ENCODE assay signal across 1 cellular context in the genomic region with DNA sequence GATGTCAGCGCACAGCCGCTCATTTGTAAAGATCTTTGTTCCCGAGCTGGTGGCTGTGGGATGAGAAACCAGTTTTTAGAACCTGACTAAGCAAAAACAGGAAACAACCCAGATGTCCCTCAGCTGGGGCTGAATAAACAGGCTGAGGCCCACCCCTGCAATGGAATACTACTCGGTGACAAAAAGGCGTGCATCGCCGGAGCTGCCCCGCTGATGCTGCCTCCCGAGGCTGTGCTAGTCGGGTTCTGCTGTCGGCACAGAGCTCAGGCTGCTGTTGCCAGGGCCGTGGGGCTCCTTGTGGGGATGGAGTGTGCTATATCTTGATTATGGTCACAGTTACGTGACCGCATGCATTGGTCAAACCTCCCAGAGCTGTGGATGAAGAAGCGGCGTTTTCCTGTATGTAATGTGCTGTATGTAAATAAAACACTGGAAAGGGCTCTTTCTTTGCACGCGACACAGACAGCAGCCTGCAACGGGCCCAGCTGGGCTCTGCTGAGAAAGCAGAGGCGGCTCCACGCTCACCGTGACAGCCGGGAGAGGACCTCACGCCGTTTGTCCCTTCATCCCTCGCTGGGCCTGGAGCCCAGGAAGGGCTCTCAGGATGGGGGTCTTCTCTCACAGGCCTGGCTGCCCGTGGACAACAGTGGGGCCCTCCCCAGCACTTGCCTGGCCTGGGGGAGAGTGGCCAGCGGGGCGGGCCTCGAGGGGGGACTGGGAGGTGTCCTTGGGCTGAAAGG.
TF ChIP-seq lines count a peak whose summit lies in the region.

No MANE protein-coding gene starts in this region.

TF ChIP-seq in K562, 482 proteins besides CTCF, POLR2A, EP300 and RAD21 (continued from another document):
- TF ChIP-seq ZNF592 (IDR thresholded peaks at IDR 0.05) = 0 out of 2 replicates have a peak, but pooled peaks have one; percentile 16
- TF ChIP-seq THRA (IDR thresholded peaks at IDR 0.05) = no peak
- no peak for TF ChIP-seq ARID1B (IDR thresholded peaks at IDR 0.05)
- no peak for TF ChIP-seq CCAR2 (IDR thresholded peaks at IDR 0.05; ENCODE audit: low read depth, low read length)
- TF ChIP-seq ZNF140 (CRISPR knock-in tag; IDR thresholded peaks at IDR 0.05) = no peak
- TF ChIP-seq, protein P1, sequence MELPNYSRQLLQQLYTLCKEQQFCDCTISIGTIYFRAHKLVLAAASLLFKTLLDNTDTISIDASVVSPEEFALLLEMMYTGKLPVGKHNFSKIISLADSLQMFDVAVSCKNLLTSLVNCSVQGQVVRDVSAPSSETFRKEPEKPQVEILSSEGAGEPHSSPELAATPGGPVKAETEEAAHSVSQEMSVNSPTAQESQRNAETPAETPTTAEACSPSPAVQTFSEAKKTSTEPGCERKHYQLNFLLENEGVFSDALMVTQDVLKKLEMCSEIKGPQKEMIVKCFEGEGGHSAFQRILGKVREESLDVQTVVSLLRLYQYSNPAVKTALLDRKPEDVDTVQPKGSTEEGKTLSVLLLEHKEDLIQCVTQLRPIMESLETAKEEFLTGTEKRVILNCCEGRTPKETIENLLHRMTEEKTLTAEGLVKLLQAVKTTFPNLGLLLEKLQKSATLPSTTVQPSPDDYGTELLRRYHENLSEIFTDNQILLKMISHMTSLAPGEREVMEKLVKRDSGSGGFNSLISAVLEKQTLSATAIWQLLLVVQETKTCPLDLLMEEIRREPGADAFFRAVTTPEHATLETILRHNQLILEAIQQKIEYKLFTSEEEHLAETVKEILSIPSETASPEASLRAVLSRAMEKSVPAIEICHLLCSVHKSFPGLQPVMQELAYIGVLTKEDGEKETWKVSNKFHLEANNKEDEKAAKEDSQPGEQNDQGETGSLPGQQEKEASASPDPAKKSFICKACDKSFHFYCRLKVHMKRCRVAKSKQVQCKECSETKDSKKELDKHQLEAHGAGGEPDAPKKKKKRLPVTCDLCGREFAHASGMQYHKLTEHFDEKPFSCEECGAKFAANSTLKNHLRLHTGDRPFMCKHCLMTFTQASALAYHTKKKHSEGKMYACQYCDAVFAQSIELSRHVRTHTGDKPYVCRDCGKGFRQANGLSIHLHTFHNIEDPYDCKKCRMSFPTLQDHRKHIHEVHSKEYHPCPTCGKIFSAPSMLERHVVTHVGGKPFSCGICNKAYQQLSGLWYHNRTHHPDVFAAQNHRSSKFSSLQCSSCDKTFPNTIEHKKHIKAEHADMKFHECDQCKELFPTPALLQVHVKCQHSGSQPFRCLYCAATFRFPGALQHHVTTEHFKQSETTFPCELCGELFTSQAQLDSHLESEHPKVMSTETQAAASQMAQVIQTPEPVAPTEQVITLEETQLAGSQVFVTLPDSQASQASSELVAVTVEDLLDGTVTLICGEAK (IDR thresholded peaks at IDR 0.05) = no peak
- TF ChIP-seq, protein P1 (CRISPR knock-in tag; IDR thresholded peaks at IDR 0.05) = no peak
- peak; percentile 63 for TF ChIP-seq NFE2 (IDR thresholded peaks at IDR 0.05; ENCODE audit: low read depth)
- no peak for TF ChIP-seq BRD4 (IDR thresholded peaks at IDR 0.05)
- TF ChIP-seq HMGN3 (IDR thresholded peaks at IDR 0.05; ENCODE audit: borderline replicate concordance, extremely low read depth, insufficient read length, low read depth, low read length) = no peak
- TF ChIP-seq SREBF2 (CRISPR knock-in tag; IDR thresholded peaks at IDR 0.05) = no peak
- TF ChIP-seq, protein P2, sequence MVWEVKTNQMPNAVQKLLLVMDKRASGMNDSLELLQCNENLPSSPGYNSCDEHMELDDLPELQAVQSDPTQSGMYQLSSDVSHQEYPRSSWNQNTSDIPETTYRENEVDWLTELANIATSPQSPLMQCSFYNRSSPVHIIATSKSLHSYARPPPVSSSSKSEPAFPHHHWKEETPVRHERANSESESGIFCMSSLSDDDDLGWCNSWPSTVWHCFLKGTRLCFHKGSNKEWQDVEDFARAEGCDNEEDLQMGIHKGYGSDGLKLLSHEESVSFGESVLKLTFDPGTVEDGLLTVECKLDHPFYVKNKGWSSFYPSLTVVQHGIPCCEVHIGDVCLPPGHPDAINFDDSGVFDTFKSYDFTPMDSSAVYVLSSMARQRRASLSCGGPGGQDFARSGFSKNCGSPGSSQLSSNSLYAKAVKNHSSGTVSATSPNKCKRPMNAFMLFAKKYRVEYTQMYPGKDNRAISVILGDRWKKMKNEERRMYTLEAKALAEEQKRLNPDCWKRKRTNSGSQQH (CRISPR knock-in tag; IDR thresholded peaks at IDR 0.05) = no peak
- no peak for TF ChIP-seq ESRRB (CRISPR knock-in tag; IDR thresholded peaks at IDR 0.05; ENCODE audit: borderline replicate concordance)
- TF ChIP-seq CREBBP (IDR thresholded peaks at IDR 0.05; ENCODE audit: low read depth, low read length) = no peak
- peak; percentile 81 for TF ChIP-seq MAFG (tag; conservative IDR thresholded peaks at IDR 0.05)
- no peak for TF ChIP-seq CHAMP1 (IDR thresholded peaks at IDR 0.05)
- no peak for TF ChIP-seq HEY1 (CRISPR knock-in tag; IDR thresholded peaks at IDR 0.05; ENCODE audit: borderline replicate concordance)
- no peak for TF ChIP-seq NCOR1 (IDR thresholded peaks at IDR 0.05)
- no peak for TF ChIP-seq ILK (tag; IDR thresholded peaks at IDR 0.05; ENCODE audit: borderline replicate concordance, low read depth)
- no peak for TF ChIP-seq RBM17 (IDR thresholded peaks at IDR 0.05; ENCODE audit: borderline replicate concordance, low read depth, low read length)
TF ChIP-seq in K562: peak in this region for 15.
